In the genomic region with DNA sequence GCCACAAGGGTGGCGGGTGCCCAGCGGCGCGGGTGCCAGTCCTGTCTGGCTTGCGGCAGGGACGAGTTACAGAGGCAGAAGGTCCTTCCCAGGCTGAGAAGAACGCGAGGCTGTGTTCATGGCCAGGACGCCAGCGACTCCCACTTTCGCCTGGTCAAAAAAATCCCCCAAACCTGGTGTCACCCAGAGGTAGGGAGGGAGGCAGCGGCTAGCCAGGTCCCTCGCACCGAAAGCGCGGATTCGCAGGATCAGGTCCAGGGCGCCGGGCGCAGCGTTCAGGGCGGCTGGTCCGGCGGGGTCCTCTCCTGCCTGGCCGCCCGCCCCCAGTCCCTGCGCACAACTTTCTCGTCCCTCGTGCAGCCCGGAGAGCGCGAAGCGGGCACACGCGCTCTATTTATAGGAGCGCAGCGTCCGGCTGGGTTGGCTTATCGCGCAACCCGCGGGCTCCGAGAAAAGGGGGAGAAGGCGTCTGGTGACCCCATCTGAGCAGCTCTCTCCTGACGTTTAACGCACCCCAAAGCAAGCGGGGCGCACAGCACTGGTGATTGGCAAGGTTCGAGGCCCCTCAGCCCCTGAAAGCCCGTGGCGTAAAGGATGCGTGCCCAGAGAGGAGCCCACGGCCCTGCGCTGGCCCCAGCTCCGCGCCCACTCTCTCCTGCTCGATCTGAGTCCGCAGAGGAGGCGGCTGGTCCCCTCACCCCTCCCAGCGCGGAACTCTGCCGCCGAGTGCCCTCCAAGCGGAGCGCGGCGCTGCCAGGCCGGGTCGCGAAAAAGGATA, we compare ENCODE assay signal across 13 cellular contexts. TPM values are rescaled to one million over a fixed set of nuclear protein-coding genes. Genes with fewer than 3 reads are reported as not detected.
"Had no signal": no experiment of that assay in that cellular context is flagged by ENCODE, and none has a peak within 500 bp of the region (broad histone marks: within the 10 kb centered on the region; RNA-seq: fewer than 3 reads in every experiment).

No MANE protein-coding gene starts in this region.

- DNase-seq: activated effector memory CD4-positive, alpha-beta T cell treated with anti-CD3 and anti-CD28 coated beads, Interleukin-2, amount 50 U/mL, for 16 hours; activated T-cell treated with anti-CD3 and anti-CD28 coated beads, Interleukin-2, amount 50 U/mL, for 24 hours; brain microvascular endothelial cell; cerebellar nuclear complex; dermis blood vessel endothelial cell; midbrain; stimulated activated CD4-positive, alpha-beta T cell treated with anti-CD3 and anti-CD28 coated beads, Interleukin-12 subunit alpha, Interleukin-12 subunit beta, amount 100 ng/mL, for 4 hours; stimulated activated naive CD4-positive, alpha-beta T cell had no signal

- H3K4me3 ChIP-seq: suprapubic skin had no signal

- H3K27ac ChIP-seq: brain microvascular endothelial cell, suprapubic skin had no signal

- H3K9me3 ChIP-seq: suprapubic skin had no signal

- H3K36me3 ChIP-seq: brain microvascular endothelial cell, suprapubic skin had no signal

RNA-seq across cellular contexts. Expression of a gene that starts 0.5 kb away (rescaled TPM):
- total RNA-seq: dermis blood vessel endothelial cell, esophagus mucosa, kidney epithelial cell, lower leg skin, progenitor cell of endocrine pancreas had no signal
